In genomic region chr9:70450735-70451134, GRCh38 we compare ENCODE assay signal across 35 cellular contexts.
"Had no signal": no experiment of that assay in that cellular context is flagged by ENCODE, and none has a peak within 500 bp of the region (broad histone marks: within the 10 kb centered on the region; RNA-seq: fewer than 3 reads in every experiment).

No MANE protein-coding gene starts in this region.

- DNase-seq: Karpas-422, Kasumi-1, MG63, MM.1S, MV-4-11, NCI-H1048, NCI-H1092, NCI-H1092 treated with DMSO at 0.1 percent for 48 hours, NCI-H1105, NCI-H1105 treated with DMSO at 0.1 percent for 48 hours, NCI-H1417, NCI-H1417 treated with DMSO at 0.1 percent for 48 hours, NCI-H1436, NCI-H1436 treated with DMSO at 0.1 percent for 48 hours, NCI-H146, NCI-H1694, NCI-H1694 treated with DMSO at 0.1 percent for 48 hours, NCI-H187, NCI-H187 treated with DMSO at 0.1 percent for 48 hours, NCI-H1930, NCI-H2029, NCI-H2029 treated with DMSO at 0.1 percent for 48 hours, NCI-H2081, NCI-H2081 treated with DMSO at 0.1 percent for 48 hours, NCI-H2107, NCI-H2171, NCI-H2171 treated with DMSO at 0.1 percent for 48 hours, NCI-H2227 treated with DMSO at 0.1 percent for 48 hours, NCI-H226, NCI-H345, NCI-H446, NCI-H446 treated with DMSO at 0.1 percent for 48 hours, NCI-H510A, NCI-H510A treated with DMSO at 0.1 percent for 48 hours, NCI-H524 had no signal

- H3K4me3 ChIP-seq: MG63 had no signal

- H3K9me3 ChIP-seq: MG63 had no signal

- H3K36me3 ChIP-seq: MG63 had no signal

- H3K27me3 ChIP-seq: MG63 had no signal
